ENCODE assay signal across 24 cellular contexts in genomic region chr6:17315262-17315661, GRCh38. TPM values are rescaled to one million over a fixed set of nuclear protein-coding genes. Genes with fewer than 3 reads are reported as not detected.
DNase-seq lines count a peak whose midpoint lies in the region; ATAC-seq, FAIRE-seq and TF ChIP-seq lines count a peak whose summit lies in the region.
"Had no signal": no experiment of that assay in that cellular context is flagged by ENCODE, and none has a peak within 500 bp of the region (broad histone marks: within the 10 kb centered on the region; RNA-seq: fewer than 3 reads in every experiment).

No MANE protein-coding gene starts in this region.

- FAIRE-seq in RCC 7860 (lab: Jason Lieb, UNC), result no peak
- FAIRE-seq: A204.1, G401.6, GM12891, GM19239 had no signal

- H3K4me1 ChIP-seq in psoas muscle, result peaks cover 21% of the 10 kb centered on the region
- peaks cover 28 to 31% (median 28%) of the 10 kb centered on the region in 3 donors for H3K4me1 ChIP-seq in skeletal muscle tissue (ENCODE audit: control insufficient read depth in 3 of 3, insufficient read depth in 3 of 3, low read length in 3 of 3)
- H3K4me1 ChIP-seq: BE2C, BLaER1 had no signal

- intact Hi-C loops in psoas muscle (cut with DNase I), result loop anchor here in 1 of 2 donors (10.0 kb wide), 1 partner anchor 170 kb away; no protein-coding TSS in a partner anchor

- H3K27ac ChIP-seq in psoas muscle, result peak overlapping the region; percentile 95
- peak overlapping the region; percentile 46 for H3K27ac ChIP-seq in skeletal muscle tissue (ENCODE audit: low read depth, low read length)
- H3K27ac ChIP-seq: BLaER1 had no signal

- peak overlapping the region; percentile 12 for H3K27ac Mint-ChIP-seq in endothelial cell (ENCODE audit: unreplicated experiment)
- H3K27ac Mint-ChIP-seq: CD14-positive monocyte; CD4-positive, alpha-beta memory T cell; CD4-positive, CD25-positive, alpha-beta regulatory T cell; CD8-positive, alpha-beta memory T cell had no signal

- H3K4me3 ChIP-seq in psoas muscle (no peak overlapping the region), skeletal muscle tissue (ENCODE audit: low read length in 3 of 3) (no peak overlapping the region)
- H3K4me3 ChIP-seq: BLaER1 had no signal

- WGBS in psoas muscle, 3 donors, result 92 to 95% (median 95%) methylated on average over 3 of the region's 3 CpGs

- no peaks in the 10 kb centered on the region for H3K9me3 Mint-ChIP-seq in endothelial cell (ENCODE audit: unreplicated experiment)

- no peaks in the 10 kb centered on the region for H3K27me3 ChIP-seq in psoas muscle (ENCODE audit: insufficient read depth in 3 of 3, low read length in 2 of 3)
- H3K27me3 ChIP-seq in skeletal muscle tissue (ENCODE audit: control insufficient read depth in 3 of 3, insufficient read depth in 3 of 3, low read length in 3 of 3), result no peaks in the 10 kb centered on the region
- H3K27me3 ChIP-seq: BE2C, BLaER1 had no signal

- no peak for ATAC-seq in psoas muscle

- no peaks in the 10 kb centered on the region for H3K27me3 Mint-ChIP-seq in endothelial cell (ENCODE audit: unreplicated experiment)

- CTCF ChIA-PET in HEK293T (lab: Yijun Ruan, JAX), result no interaction called here

- H3K4me3 Mint-ChIP-seq in endothelial cell (ENCODE audit: unreplicated experiment), result no peak overlapping the region
- H3K4me3 Mint-ChIP-seq: CD14-positive monocyte; CD4-positive, CD25-positive, alpha-beta regulatory T cell; CD8-positive, alpha-beta memory T cell had no signal

- H3K36me3 ChIP-seq in psoas muscle (ENCODE audit: insufficient read depth in 1 of 2, low read depth in 1 of 2), result no peaks in the 10 kb centered on the region
- no peaks in the 10 kb centered on the region for H3K36me3 ChIP-seq in skeletal muscle tissue (ENCODE audit: control insufficient read depth in 3 of 3, insufficient read depth in 3 of 3, low read length in 3 of 3)
- H3K36me3 ChIP-seq: BE2C, BLaER1 had no signal

- H3K9me3 ChIP-seq in psoas muscle (no peaks in the 10 kb centered on the region), skeletal muscle tissue (ENCODE audit: control insufficient read depth in 3 of 3, low read length in 3 of 3) (no peaks in the 10 kb centered on the region)
- H3K9me3 ChIP-seq: BE2C, BLaER1 had no signal

- H3K36me3 Mint-ChIP-seq in endothelial cell (ENCODE audit: low read depth, unreplicated experiment), result no peaks in the 10 kb centered on the region
- H3K36me3 Mint-ChIP-seq: CD14-positive monocyte; CD4-positive, alpha-beta memory T cell; CD4-positive, CD25-positive, alpha-beta regulatory T cell; CD8-positive, alpha-beta memory T cell had no signal

- POLR2A ChIA-PET in HEK293T (lab: Yijun Ruan, JAX), result no interaction called here

- no peak overlapping the region for H3K9ac ChIP-seq in skeletal muscle tissue (ENCODE audit: low read depth in 1 of 3, low read length in 3 of 3)
- H3K9ac ChIP-seq: BLaER1 had no signal

- TF ChIP-seq CTCF in endothelial cell (IDR thresholded peaks at IDR 0.05; ENCODE audit: unreplicated experiment), result no peak
- TF ChIP-seq CTCF in psoas muscle (IDR thresholded peaks at IDR 0.05), result no peak

- H3K4me1 Mint-ChIP-seq in endothelial cell (ENCODE audit: unreplicated experiment), result no peaks in the 10 kb centered on the region
- H3K4me1 Mint-ChIP-seq: CD14-positive monocyte; CD4-positive, alpha-beta memory T cell; CD4-positive, CD25-positive, alpha-beta regulatory T cell; CD8-positive, alpha-beta memory T cell had no signal

- no peak for DNase-seq in endothelial cell (ENCODE audit: low spot score)
- DNase-seq in psoas muscle, result no peak
- no peak for DNase-seq in RCC 7860 (ENCODE audit: low spot score)
- DNase-seq in HEK293T (ENCODE audit: extremely low spot score), result no peak
- DNase-seq: 8988T; ACHN; BE2C; C1 segment of cervical spinal cord; CD4-positive, alpha-beta memory T cell; CD4-positive, CD25-positive, alpha-beta regulatory T cell; CD8-positive, alpha-beta memory T cell; COR-L47; DMS 273 treated with DMSO at 0.1 percent for 48 hours; DMS153; DMS53; DMS79 treated with DMSO at 0.1 percent for 48 hours; GF-D8 had no signal

TF ChIP-seq in HEK293T, 16 proteins besides CTCF, POLR2A, EP300 and RAD21:
- TF ChIP-seq LEF1 (IDR thresholded peaks at IDR 0.05; ENCODE audit: borderline replicate concordance) (no peak), FOXM1 (IDR thresholded peaks at IDR 0.05; ENCODE audit: borderline replicate concordance) (no peak), ELF4 (IDR thresholded peaks at IDR 0.05) (no peak), BHLHE40 (IDR thresholded peaks at IDR 0.05; ENCODE audit: borderline replicate concordance) (no peak), FOXA1 (IDR thresholded peaks at IDR 0.05) (no peak), FOXK2 (IDR thresholded peaks at IDR 0.05) (no peak), ZNF384 (IDR thresholded peaks at IDR 0.05) (no peak), NFRKB (IDR thresholded peaks at IDR 0.05) (no peak), PKNOX1 (IDR thresholded peaks at IDR 0.05) (no peak), SP1 (IDR thresholded peaks at IDR 0.05) (no peak), ARNT (IDR thresholded peaks at IDR 0.05) (no peak), L3MBTL2 (conservative IDR thresholded peaks at IDR 0.05) (no peak), HDGF (IDR thresholded peaks at IDR 0.05; ENCODE audit: borderline replicate concordance) (no peak), TARDBP (IDR thresholded peaks at IDR 0.05) (no peak)

RNA-seq across cellular contexts. Expression of gene RBM24, which starts 34.1 kb away (rescaled TPM):
- total RNA-seq in endothelial cell (ENCODE audit: unreplicated experiment) (19.6 TPM), psoas muscle (100 to 1,000 TPM; 135 to 248 (median 222) TPM), skeletal muscle tissue (116 TPM)
- 100 to 1,000 TPM; 148 to 215 (median 214) TPM for polyA plus RNA-seq in psoas muscle
- total RNA-seq: CD4-positive, alpha-beta memory T cell; CD4-positive, CD25-positive, alpha-beta regulatory T cell; CD8-positive, alpha-beta memory T cell had no signal
- polyA plus RNA-seq: CD14-positive monocyte; CD4-positive, alpha-beta memory T cell; CD4-positive, CD25-positive, alpha-beta regulatory T cell had no signal
